In the genomic region with DNA sequence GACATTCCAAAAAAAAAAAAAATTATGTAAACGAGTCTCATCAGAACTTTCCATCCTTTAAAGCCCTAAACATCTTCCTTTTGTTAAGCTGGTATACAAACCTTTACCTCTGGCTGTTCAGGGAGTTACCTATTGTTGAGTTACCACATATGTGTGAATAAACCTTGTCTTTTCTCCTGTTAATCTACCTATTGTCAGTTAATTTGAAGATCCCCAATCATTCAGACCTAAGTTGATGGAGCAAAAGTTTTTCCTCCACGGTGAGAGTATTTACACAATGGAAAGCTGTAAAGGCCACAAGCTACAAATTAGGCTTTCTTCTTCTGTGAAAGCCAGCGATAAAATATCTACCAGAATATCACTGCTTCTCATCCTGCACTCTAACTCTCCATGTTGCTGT, we compare ENCODE assay signal across 25 cellular contexts.
"Had no signal": no experiment of that assay in that cellular context is flagged by ENCODE, and none has a peak within 500 bp of the region (broad histone marks: within the 10 kb centered on the region; RNA-seq: fewer than 3 reads in every experiment).

No MANE protein-coding gene starts in this region.

- H3K27me3 Mint-ChIP-seq: activated CD8-positive, alpha-beta memory T cell treated with anti-CD3 and anti-CD28 coated beads, Interleukin-2, amount 10 ng/mL, durations not matched to agents 7 days and 5 days; activated T-cell treated with anti-CD3 and anti-CD28 coated beads, Interleukin-2, amount 50 U/mL, for 24 hours had no signal

- H3K27ac ChIP-seq: KMS-11, SJSA1 had no signal

- H3K36me3 ChIP-seq: SJSA1 had no signal

- DNase-seq: activated CD4-positive, alpha-beta T cell treated with anti-CD3 and anti-CD28 coated beads for 48 hours; activated CD4-positive, alpha-beta T cell treated with anti-CD3 and anti-CD28 coated beads, Interleukin-2, amount 50 U/mL, for 4 hours; activated CD4-positive, CD25-positive, alpha-beta regulatory T cell treated with anti-CD3 and anti-CD28 coated beads, Interleukin-2, amount 50 U/mL, for 72 hours; activated CD8-positive, alpha-beta memory T cell treated with anti-CD3 and anti-CD28 coated beads, Interleukin-2, amount 10 ng/mL, durations not matched to agents 7 days and 5 days; activated effector memory CD4-positive, alpha-beta T cell treated with Interleukin-2 at 50 U/mL for 16 hours; activated naive CD4-positive, alpha-beta T cell; activated T-cell treated with anti-CD3 and anti-CD28 coated beads, Interleukin-2, amount 50 U/mL, for 24 hours; aorta; central memory CD4-positive, alpha-beta T cell; NCI-H1092; NCI-H1436; NCI-H1694 treated with DMSO at 0.1 percent for 48 hours; NCI-H2029 treated with DMSO at 0.1 percent for 48 hours; NCI-H524; PC-3; SHP77; SW 1271 had no signal

- H3K4me3 ChIP-seq: SJSA1 had no signal

- H3K27me3 ChIP-seq: SJSA1 had no signal

- H3K4me3 Mint-ChIP-seq: activated CD8-positive, alpha-beta memory T cell treated with anti-CD3 and anti-CD28 coated beads, Interleukin-2, amount 10 ng/mL, durations not matched to agents 7 days and 5 days; activated naive CD4-positive, alpha-beta T cell treated with anti-CD3 and anti-CD28 coated beads, Interleukin-2, amount 50 U/mL, for 24 hours; activated T-cell treated with anti-CD3 and anti-CD28 coated beads, Interleukin-2, amount 50 U/mL, for 24 hours; activated T-helper 1 cell treated with anti-CD3 and anti-CD28 coated beads, Interleukin-12 subunit alpha, Interleukin-12 subunit beta, Interleukin-2, Interleukin-4 antibody, amounts not matched to agents 30 ng/mL and 10 ng/mL and 1 ng/mL, durations not matched to agents 14 hours and 24 hours and 36 hours; T-helper 2 cell treated with Interferon-gamma antibody and Interleukin-4, amounts not matched to agents 5 μg/mL and 100 μg/mL, for 36 hours had no signal

- H3K27ac Mint-ChIP-seq: activated CD8-positive, alpha-beta memory T cell treated with anti-CD3 and anti-CD28 coated beads, Interleukin-2, amount 10 ng/mL, durations not matched to agents 7 days and 5 days; activated naive CD4-positive, alpha-beta T cell treated with anti-CD3 and anti-CD28 coated beads, Interleukin-2, amount 50 U/mL, for 24 hours; activated T-cell treated with anti-CD3 and anti-CD28 coated beads, Interleukin-2, amount 50 U/mL, for 24 hours; activated T-helper 1 cell treated with anti-CD3 and anti-CD28 coated beads, Interleukin-12 subunit alpha, Interleukin-12 subunit beta, Interleukin-2, Interleukin-4 antibody, amounts not matched to agents 30 ng/mL and 10 ng/mL and 1 ng/mL, durations not matched to agents 14 hours and 24 hours and 36 hours; T-helper 2 cell treated with Interferon-gamma antibody and Interleukin-4, amounts not matched to agents 5 μg/mL and 100 μg/mL, for 36 hours had no signal

- ATAC-seq: activated CD8-positive, alpha-beta memory T cell treated with anti-CD3 and anti-CD28 coated beads, Interleukin-2, amount 10 ng/mL, durations not matched to agents 7 days and 5 days; PC-3; SK-N-SH treated with all-trans-retinoic acid at 6 μM for 48 hours had no signal

- H3K9me3 Mint-ChIP-seq: activated naive CD4-positive, alpha-beta T cell treated with anti-CD3 and anti-CD28 coated beads, Interleukin-2, amount 50 U/mL, for 24 hours; activated T-cell treated with anti-CD3 and anti-CD28 coated beads, Interleukin-2, amount 50 U/mL, for 24 hours; activated T-helper 1 cell treated with anti-CD3 and anti-CD28 coated beads, Interleukin-12 subunit alpha, Interleukin-12 subunit beta, Interleukin-2, Interleukin-4 antibody, amounts not matched to agents 30 ng/mL and 10 ng/mL and 1 ng/mL, durations not matched to agents 14 hours and 24 hours and 36 hours; T-helper 2 cell treated with Interferon-gamma antibody and Interleukin-4, amounts not matched to agents 5 μg/mL and 100 μg/mL, for 36 hours had no signal

- H3K9me3 ChIP-seq: SJSA1 had no signal

- H3K4me1 Mint-ChIP-seq: activated CD8-positive, alpha-beta memory T cell treated with anti-CD3 and anti-CD28 coated beads, Interleukin-2, amount 10 ng/mL, durations not matched to agents 7 days and 5 days; activated naive CD4-positive, alpha-beta T cell treated with anti-CD3 and anti-CD28 coated beads, Interleukin-2, amount 50 U/mL, for 24 hours had no signal

- H3K4me1 ChIP-seq: SJSA1 had no signal

- H3K4me2 ChIP-seq: KMS-11 had no signal

- H3K9ac ChIP-seq: KMS-11 had no signal

- H3K36me3 Mint-ChIP-seq: activated CD8-positive, alpha-beta memory T cell treated with anti-CD3 and anti-CD28 coated beads, Interleukin-2, amount 10 ng/mL, durations not matched to agents 7 days and 5 days; activated naive CD4-positive, alpha-beta T cell treated with anti-CD3 and anti-CD28 coated beads, Interleukin-2, amount 50 U/mL, for 24 hours had no signal

- FAIRE-seq: bronchial epithelial cell, RCC 7860 had no signal
